8 cellular contexts compared by ENCODE assay signal in genomic region chr19:13861714-13862531, GRCh38. TPM values are rescaled to one million over a fixed set of nuclear protein-coding genes. Genes with fewer than 3 reads are reported as not detected.
DNase-seq lines count a peak whose midpoint lies in the region; ATAC-seq, FAIRE-seq and TF ChIP-seq lines count a peak whose summit lies in the region.

No MANE protein-coding gene starts in this region.

- peak overlapping the region; percentile 78; the same call in 1 of the 2 replicates for H3K18ac ChIP-seq in H1 (ENCODE audit: extremely low read depth, low read length)

- H4K20me1 ChIP-seq in BLaER1 (no peaks in the 10 kb centered on the region), H1 (replicated peaks in 1 of 2; ENCODE audit: control insufficient read depth in 1 of 2, insufficient read depth in 2 of 2, low read length in 2 of 2) (peaks cover 2 to 5% of the 10 kb centered on the region in 2 experiments)

- no peak overlapping the region for H3K23ac ChIP-seq in H1 (ENCODE audit: insufficient read length)

- H3K36me3 ChIP-seq in BLaER1, result no peaks in the 10 kb centered on the region
- no peaks in the 10 kb centered on the region for H3K36me3 ChIP-seq in H1 (ENCODE audit: control insufficient read depth in 2 of 4, insufficient read depth in 4 of 4, low read length in 3 of 4)

- TF ChIP-seq EP300 in H1 (IDR thresholded peaks at IDR 0.05; ENCODE audit: borderline replicate concordance in 1 of 2, low read depth in 2 of 2, low read length in 2 of 2), result 0 out of 3 replicates have a peak, but pooled peaks of 1 of the 2 experiments have one; percentile 44

- H3K4me2 ChIP-seq in BLaER1, result peak overlapping the region; percentile 90
- H3K4me2 ChIP-seq in H1 (ENCODE audit: insufficient read depth in 1 of 2, low read depth in 2 of 2, low read length in 2 of 2), result peak overlapping the region; percentile 1 to 67; a peak in 3 of 4 replicates

- WGBS in H1 (ENCODE audit: extremely low coverage in 1 of 2, insufficient coverage in 1 of 2, insufficient read length in 1 of 2, insufficient replicate concordance in 2 of 2, low coverage in 1 of 2, low lambda C conversion rate in 2 of 2, missing lambda C conversion rate in 1 of 2), 2 experiments, result 13% methylated on average over 27 of the region's 27 CpGs; no CpG with 5 or more reads in 1 of the 2 experiments

- H3K4me3 ChIP-seq in BLaER1, result peak overlapping the region; percentile 59
- H3K4me3 ChIP-seq in H1 (ENCODE audit: extremely low read depth in 1 of 4, insufficient read depth in 2 of 4, low read depth in 3 of 4, low read length in 4 of 4), result peak overlapping the region; percentile 14 to 60 (median 40); a peak in 6 of 8 replicates

- H3K56ac ChIP-seq in H1 (replicated peaks; ENCODE audit: insufficient read length, low read depth, low read length), result no peak overlapping the region

- peak; percentile 36 for FAIRE-seq in H1 (lab: Jason Lieb, UNC)

- peak overlapping the region; percentile 97; the same call in 1 of the 2 replicates for H2BK15ac ChIP-seq in H1 (ENCODE audit: low read length)

- H3K23me2 ChIP-seq in H1 (ENCODE audit: low read depth, low read length), result no peaks in the 10 kb centered on the region; the same call in 1 of the 2 replicates

- 0 out of 3 replicates have a peak, but pooled peaks of 1 of the 2 experiments have one; percentile 15 for TF ChIP-seq POLR2A in H1 (IDR thresholded peaks at IDR 0.05; ENCODE audit: control extremely low read depth in 1 of 2, low read depth in 2 of 2, low read length in 2 of 2)

- H3K4ac ChIP-seq in H1 (replicated peaks; ENCODE audit: insufficient read length, low read depth, low read length), result peak overlapping the region; percentile 65

- peak; percentile 92 to 96 (median 94) for TF ChIP-seq CTCF in H1 (IDR thresholded peaks at IDR 0.05; ENCODE audit: control extremely low read depth in 1 of 3, insufficient read depth in 1 of 3, low read depth in 1 of 3, low read length in 3 of 3)

- no peaks in the 10 kb centered on the region for H3K79me1 ChIP-seq in H1 (ENCODE audit: low read depth, low read length)

- H4K91ac ChIP-seq in H1 (replicated peaks; ENCODE audit: insufficient read length, low read length), result peak overlapping the region; percentile 73

- H3K9ac ChIP-seq in BLaER1 (peak overlapping the region; percentile 51; the same call in 1 of the 2 replicates), H1 (replicated peaks in 1 of 4; ENCODE audit: extremely low read depth in 1 of 4, low read depth in 3 of 4, low read length in 3 of 4) (peak overlapping the region in 1 of 4 experiments; percentile 29; a peak in 2 of 7 replicates)

- POLR2A ChIA-PET in H1 (lab: Charles Lee; ENCODE audit: partially characterized antibody), result interaction anchor here (0.6 to 4.7 kb wide), 14 partner anchors 13 to 710 kb away, joined by 3 to 62 read pairs (median 4); partner anchors contain the start of gene C19orf53

- peak overlapping the region; percentile 55 for H2BK12ac ChIP-seq in H1 (ENCODE audit: low read depth, low read length)

- ATAC-seq in HG03457 (IDR thresholded peaks at IDR 0.05; ENCODE audit: unreplicated experiment), result peak; percentile 53

- peak; percentile 90 to 91 for TF ChIP-seq RAD21 in H1 (IDR thresholded peaks at IDR 0.05 in 1 of 2, conservative IDR thresholded peaks at IDR 0.05 in 1 of 2; ENCODE audit: low read depth in 2 of 2, low read length in 2 of 2)

- H3K27ac ChIP-seq in BLaER1, result no peak overlapping the region
- H3K27ac ChIP-seq in H1 (ENCODE audit: low read depth, low read length), result no peak overlapping the region

- H2BK5ac ChIP-seq in H1 (ENCODE audit: low read depth, low read length), result peak overlapping the region; percentile 83; the same call in 1 of the 2 replicates

- H4K8ac ChIP-seq in H1 (ENCODE audit: extremely low read depth, insufficient read depth, low read length), result peak overlapping the region; percentile 83; the same call in 1 of the 2 replicates

- CTCF ChIA-PET in H1 (lab: Charles Lee; ENCODE audit: partially characterized antibody), result interaction anchor here (0.6 to 7.0 kb wide), 40 partner anchors 9 to 511 kb away, joined by 3 to 70 read pairs (median 5); partner anchors contain the start of genes ASF1B, MISP3, NANOS3 and ZSWIM4

- H3K9me3 ChIP-seq in BLaER1 (no peaks in the 10 kb centered on the region), H1 (ENCODE audit: insufficient read depth in 2 of 2, low read depth in 1 of 2, low read length in 1 of 2) (no peaks in the 10 kb centered on the region)

- 0 out of 2 replicates have a peak overlapping the region, but pooled peaks have one; percentile 72 for H2BK20ac ChIP-seq in H1 (ENCODE audit: low read length)

- H2AFZ ChIP-seq in H1 (ENCODE audit: low read length), result peak overlapping the region; percentile 44; the same call in 1 of the 2 replicates

- peaks cover 46% of the 10 kb centered on the region for H3K27me3 ChIP-seq in BLaER1
- H3K27me3 ChIP-seq in H1 (replicated peaks in 1 of 4; ENCODE audit: control insufficient read depth in 3 of 4, extremely low read depth in 1 of 4, insufficient read depth in 3 of 4, low read length in 3 of 4), result peaks cover 15 to 32% (median 24%) of the 10 kb centered on the region in 4 experiments

- peak overlapping the region; percentile 79 for H2BK120ac ChIP-seq in H1 (replicated peaks; ENCODE audit: low read depth, low read length)

- DNase-seq in GM19238 (ENCODE audit: insufficient read length, low spot score), result peak; percentile 95
- DNase-seq in NCI-H82 treated with DMSO at 0.1 percent for 48 hours (lab: John Stamatoyannopoulos, UW; ENCODE audit: unreplicated experiment), result peak; percentile 75
- DNase-seq in activated CD8-positive, alpha-beta memory T cell treated with anti-CD3 and anti-CD28 coated beads for 4 hours (ENCODE audit: low read depth in 2 of 2), result peak; percentile 76 to 79
- DNase-seq in H1 (ENCODE audit: low read depth in 1 of 2, low spot score in 2 of 2), result peak in 1 of 2 experiments; percentile 99
- DNase-seq in mesenteric fat pad (ENCODE audit: low spot score), result peak; percentile 98
- DNase-seq in stimulated activated CD8-positive, alpha-beta memory T cell treated with anti-CD3 and anti-CD28 coated beads, Interleukin-15, amount 100 ng/mL, for 1 hour (ENCODE audit: low read depth), result peak; percentile 71

- H2AK5ac ChIP-seq in H1 (ENCODE audit: low read depth, low read length), result 0 out of 2 replicates have a peak overlapping the region, but pooled peaks have one; percentile 79

- H3K4me1 ChIP-seq in BLaER1, result peaks cover 37% of the 10 kb centered on the region
- H3K4me1 ChIP-seq in H1 (replicated peaks in 1 of 4; ENCODE audit: control insufficient read depth in 3 of 4, insufficient read depth in 4 of 4, low read length in 3 of 4), result peaks cover 4 to 7% (median 5%) of the 10 kb centered on the region in 4 experiments; a peak in 6 of 7 replicates

- no peaks in the 10 kb centered on the region for H3K79me2 ChIP-seq in H1 (ENCODE audit: control insufficient read depth in 1 of 2, insufficient read depth in 2 of 2, low read length in 2 of 2)

- peak overlapping the region; percentile 34 for H4K5ac ChIP-seq in H1 (ENCODE audit: insufficient read length, low read depth, low read length)

- no peak overlapping the region for H3K14ac ChIP-seq in H1 (ENCODE audit: insufficient read length)

TF ChIP-seq in H1, 55 proteins besides CTCF, POLR2A, EP300 and RAD21 (continues in another document):
- TF ChIP-seq RNF2 (IDR thresholded peaks at IDR 0.05; ENCODE audit: borderline replicate concordance, low read depth, low read length, missing control alignments, poor library complexity, severe bottlenecking), result no peak
- TF ChIP-seq CHD2 (IDR thresholded peaks at IDR 0.05; ENCODE audit: low read length), result 0 out of 2 replicates have a peak, but pooled peaks have one; percentile 8
- TF ChIP-seq RBBP5 (IDR thresholded peaks at IDR 0.05; ENCODE audit: borderline replicate concordance, low read depth, low read length), result no peak
- 0 out of 2 replicates have a peak, but pooled peaks have one; percentile 33 for TF ChIP-seq YY1 (IDR thresholded peaks at IDR 0.05; ENCODE audit: low read depth, low read length)
- peak; percentile 54; the same call in 1 of the 2 replicates for TF ChIP-seq BACH1 (IDR thresholded peaks at IDR 0.05; ENCODE audit: low read length)
- TF ChIP-seq SP2 (IDR thresholded peaks at IDR 0.05; ENCODE audit: low read length), result no peak
- peak; percentile 61 for TF ChIP-seq ASH2L (IDR thresholded peaks at IDR 0.05; ENCODE audit: low read length)
- no peak for TF ChIP-seq CBX8 (IDR thresholded peaks at IDR 0.05; ENCODE audit: borderline replicate concordance, low read depth, low read length)

RNA-seq across cellular contexts. Expression of gene NANOS3, which starts 15.0 kb away (rescaled TPM):
- total RNA-seq in H1 (2021; fragmentation: NEBNext Ultra II Directional; extraction: Animal tissue kit (Norgen Biotek cat#: 25700)), result not detected in 2 replicates
- polyA plus RNA-seq in H1 (2011; rRNA removed), result 0.14 and 0.62 TPM in 2 replicates
- polyA plus RNA-seq in H1 (2011; cell fraction: cytosol; rRNA removed), result not detected
- polyA plus RNA-seq in H1 (2011; cell fraction: nucleus; rRNA removed), result not detected
- 0.69 to 0.83 TPM in 2 of 4 replicates, not detected in the others for polyA plus RNA-seq in H1 (2012, experiment 1 of 2)
- not detected for polyA plus RNA-seq in H1 (2012, experiment 2 of 2)
- 1.2 TPM for polyA plus RNA-seq in H1 (2013, experiment 1 of 2)
- 1.3 TPM for polyA plus RNA-seq in H1 (2013, experiment 2 of 2)
- polyA minus RNA-seq in H1 (2011; rRNA and poly(A)+ RNA removed), result not detected in 2 replicates
- not detected for polyA minus RNA-seq in H1 (2011; cell fraction: cytosol; rRNA and poly(A)+ RNA removed)
- not detected for polyA minus RNA-seq in H1 (2011; cell fraction: nucleus; rRNA and poly(A)+ RNA removed)
- not detected for total RNA-seq in mesenteric fat pad

RNA-seq across cellular contexts. Expression of gene BRME1, which starts 44.0 kb away (rescaled TPM):
- total RNA-seq in H1 (2021; fragmentation: NEBNext Ultra II Directional; extraction: Animal tissue kit (Norgen Biotek cat#: 25700)), result 4.6 and 4.7 TPM in 2 replicates
- 4.6 and 6.0 TPM in 2 replicates for polyA plus RNA-seq in H1 (2011; rRNA removed)
- polyA plus RNA-seq in H1 (2011; cell fraction: cytosol; rRNA removed), result 5.2 TPM
- 12.9 TPM for polyA plus RNA-seq in H1 (2011; cell fraction: nucleus; rRNA removed)
- polyA plus RNA-seq in H1 (2012, experiment 1 of 2), result 2.8 to 5.0 TPM (median 3.9 TPM) in 4 replicates
- 3.1 TPM for polyA plus RNA-seq in H1 (2012, experiment 2 of 2)
- polyA plus RNA-seq in H1 (2013, experiment 1 of 2), result 3.8 TPM
- 3.4 TPM for polyA plus RNA-seq in H1 (2013, experiment 2 of 2)
- 2.5 and 3.4 TPM in 2 replicates for polyA minus RNA-seq in H1 (2011; rRNA and poly(A)+ RNA removed)
- 3.8 TPM for polyA minus RNA-seq in H1 (2011; cell fraction: cytosol; rRNA and poly(A)+ RNA removed)
- 7.3 TPM for polyA minus RNA-seq in H1 (2011; cell fraction: nucleus; rRNA and poly(A)+ RNA removed)
- 0.67 TPM for total RNA-seq in mesenteric fat pad

RNA-seq across cellular contexts. Expression of gene CC2D1A, which starts 44.1 kb away (rescaled TPM):
- 33.0 and 36.4 TPM in 2 replicates for total RNA-seq in H1 (2021; fragmentation: NEBNext Ultra II Directional; extraction: Animal tissue kit (Norgen Biotek cat#: 25700))
- 12.5 and 20.5 TPM in 2 replicates for polyA plus RNA-seq in H1 (2011; rRNA removed)
- 17.1 TPM for polyA plus RNA-seq in H1 (2011; cell fraction: cytosol; rRNA removed)
- polyA plus RNA-seq in H1 (2011; cell fraction: nucleus; rRNA removed), result 71.1 TPM
- 20.2 to 39.2 TPM (median 31.7 TPM) in 4 replicates for polyA plus RNA-seq in H1 (2012, experiment 1 of 2)
- 21.2 TPM for polyA plus RNA-seq in H1 (2012, experiment 2 of 2)
- 17.9 TPM for polyA plus RNA-seq in H1 (2013, experiment 1 of 2)
- 16.1 TPM for polyA plus RNA-seq in H1 (2013, experiment 2 of 2)
- 15.8 and 22.9 TPM in 2 replicates for polyA minus RNA-seq in H1 (2011; rRNA and poly(A)+ RNA removed)
- 17.1 TPM for polyA minus RNA-seq in H1 (2011; cell fraction: cytosol; rRNA and poly(A)+ RNA removed)
- polyA minus RNA-seq in H1 (2011; cell fraction: nucleus; rRNA and poly(A)+ RNA removed), result 19.3 TPM
- total RNA-seq in mesenteric fat pad, result 30.2 TPM
